20 cellular contexts compared by ENCODE assay signal in genomic region chr16:58474296-58474695, GRCh38. TPM values are rescaled to one million over a fixed set of nuclear protein-coding genes. Genes with fewer than 3 reads are reported as not detected.
DNase-seq lines count a peak whose midpoint lies in the region; ATAC-seq, FAIRE-seq and TF ChIP-seq lines count a peak whose summit lies in the region.
"Had no signal": no experiment of that assay in that cellular context is flagged by ENCODE, and none has a peak within 500 bp of the region (broad histone marks: within the 10 kb centered on the region; RNA-seq: fewer than 3 reads in every experiment).

No MANE protein-coding gene starts in this region.

- 59 to 73% (median 70%) methylated on average over 10 of the region's 10 CpGs for WGBS in psoas muscle, 3 donors
- no CpG with 5 or more reads among the region's 10 CpGs for WGBS in trophoblast cell (ENCODE audit: extremely low coverage, insufficient coverage, insufficient read length)

- H3K9me3 ChIP-seq in HEK293 (ENCODE audit: control insufficient read depth, insufficient read depth, low read depth, low read length), result no peaks in the 10 kb centered on the region
- no peaks in the 10 kb centered on the region for H3K9me3 ChIP-seq in OCI-LY7 (ENCODE audit: low read length)
- no peaks in the 10 kb centered on the region for H3K9me3 ChIP-seq in kidney (ENCODE audit: control insufficient read depth in 1 of 2, low read length in 2 of 2)
- no peaks in the 10 kb centered on the region for H3K9me3 ChIP-seq in psoas muscle
- H3K9me3 ChIP-seq in trophoblast cell (ENCODE audit: insufficient read depth, low read depth, low read length), result no peaks in the 10 kb centered on the region
- H3K9me3 ChIP-seq: HAP-1, Peyer's patch had no signal

- H3K27ac ChIP-seq in HEK293 (ENCODE audit: extremely low read depth, low read depth, low read length) (no peak overlapping the region), OCI-LY7 (ENCODE audit: low read depth, low read length, poor library complexity, severe bottlenecking) (peak overlapping the region; percentile 13), kidney (ENCODE audit: low read depth in 2 of 2, low read length in 2 of 2) (no peak overlapping the region), psoas muscle (peak overlapping the region; percentile 41), trophoblast cell (ENCODE audit: low read depth, low read length) (no peak overlapping the region)
- H3K27ac ChIP-seq: Peyer's patch had no signal

- intact Hi-C loops in OCI-LY7 (cut with micrococcal nuclease; ENCODE audit: unreplicated experiment) (loop anchor here (5.0 kb wide), 1 partner anchor 57 kb away; no protein-coding TSS in a partner anchor), kidney (cut with DNase I) (no loop called here), psoas muscle (cut with DNase I) (no loop called here)

- DNase-seq in OCI-LY7 (ENCODE audit: low spot score) (peak; percentile 74), kidney (peak; percentile 32), psoas muscle (no peak), GM13977 (ENCODE audit: low spot score) (no peak), trophoblast cell (no peak), SKM-1 treated with dmso at 0.1 percent for 144 hours (lab: John Stamatoyannopoulos, UW; ENCODE audit: unreplicated experiment) (no peak)
- DNase-seq: ACHN, AML-193, COR-L47, IMR-90, Karpas-422, MG63, NCI-H1092, NCI-H146, NCI-H2081 treated with DMSO at 0.1 percent for 48 hours, NCI-H510A, Peyer's patch, SHP77 had no signal

- H3K4me2 ChIP-seq in OCI-LY7 (ENCODE audit: low read length) (peak overlapping the region; percentile 33), trophoblast cell (ENCODE audit: low read length) (no peak overlapping the region)

- H2AFZ ChIP-seq in OCI-LY7 (ENCODE audit: low read length), result peak overlapping the region; percentile 63; the same call in 1 of the 2 replicates
- no peak overlapping the region for H2AFZ ChIP-seq in trophoblast cell (ENCODE audit: insufficient read depth, low read length, poor library complexity)

- no peak for TF ChIP-seq CTCF in HEK293 (tag by site-specific recombination; IDR thresholded peaks at IDR 0.05)
- TF ChIP-seq CTCF in OCI-LY7 (conservative IDR thresholded peaks at IDR 0.05; ENCODE audit: low read length), result no peak
- no peak for TF ChIP-seq CTCF in kidney (IDR thresholded peaks at IDR 0.05; ENCODE audit: borderline replicate concordance, extremely low read depth, insufficient read depth)
- TF ChIP-seq CTCF in psoas muscle (IDR thresholded peaks at IDR 0.05), result no peak
- TF ChIP-seq CTCF in GM13977 (IDR thresholded peaks at IDR 0.05; ENCODE audit: extremely low read depth, insufficient read depth, missing control alignments), result no peak

- no peaks in the 10 kb centered on the region for H4K20me1 ChIP-seq in OCI-LY7 (ENCODE audit: insufficient read depth, low read length)

- CTCF ChIA-PET in HEK293 (lab: Yijun Ruan, JAX), result interaction anchor here (1.0 to 1.2 kb wide), 2 partner anchors 13 to 138 kb away, joined by 5 to 6 read pairs; no protein-coding TSS in a partner anchor
- CTCF ChIA-PET in OCI-LY7 (lab: Charles Lee; ENCODE audit: unreplicated experiment), result interaction anchor here (0.9 kb wide), 1 partner anchor 30 kb away, joined by 3 read pairs; no protein-coding TSS in a partner anchor

- H2AK5ac ChIP-seq in trophoblast cell (ENCODE audit: low read length), result no peak overlapping the region

- no TSS peak for BruUV-seq in OCI-LY7 (replicated peaks; lab: Mats Ljungman, UMichigan)

- no peak overlapping the region for H4K8ac ChIP-seq in trophoblast cell (ENCODE audit: low read depth, low read length)

- no peaks in the 10 kb centered on the region for H3K79me1 ChIP-seq in trophoblast cell (ENCODE audit: low read length)

- H3K9me2 ChIP-seq in OCI-LY7 (ENCODE audit: insufficient read depth, low read length), result no peaks in the 10 kb centered on the region

- ATAC-seq in psoas muscle, result no peak

- no peak overlapping the region for H3K18ac ChIP-seq in trophoblast cell (ENCODE audit: low read length)

- H2BK5ac ChIP-seq in trophoblast cell (ENCODE audit: low read depth, low read length, poor library complexity), result no peak overlapping the region

- no peaks in the 10 kb centered on the region for H3K79me2 ChIP-seq in OCI-LY7 (ENCODE audit: insufficient read depth, low read depth, low read length)
- H3K79me2 ChIP-seq in trophoblast cell (ENCODE audit: control insufficient read depth, insufficient read depth, low read length, poor library complexity), result no peaks in the 10 kb centered on the region

- H2BK12ac ChIP-seq in trophoblast cell (ENCODE audit: low read length), result no peak overlapping the region

- in situ Hi-C loops in GM13977 (cut with MboI; ENCODE audit: low pct_unique_long_range_greater_than_20kb, low sequenced_read_pairs, unreplicated experiment), result no loop called here

- H3K4me1 ChIP-seq in HEK293 (ENCODE audit: control insufficient read depth, insufficient read depth, low read length) (no peaks in the 10 kb centered on the region), OCI-LY7 (ENCODE audit: insufficient read depth, low read length, poor library complexity, severe bottlenecking) (peaks cover 40% of the 10 kb centered on the region), kidney (ENCODE audit: control insufficient read depth in 1 of 2, insufficient read depth in 1 of 2, low read depth in 1 of 2, low read length in 2 of 2) (no peaks in the 10 kb centered on the region), psoas muscle (no peaks in the 10 kb centered on the region), trophoblast cell (ENCODE audit: control insufficient read depth in 1 of 2, insufficient read depth in 2 of 2, low read length in 2 of 2) (no peaks in the 10 kb centered on the region)
- H3K4me1 ChIP-seq: HAP-1, Peyer's patch had no signal

- H3K14ac ChIP-seq in trophoblast cell (ENCODE audit: low read length), result no peak overlapping the region

- no peak overlapping the region for H3K4me3 ChIP-seq in HEK293 (ENCODE audit: low read depth, low read length)
- no peak overlapping the region for H3K4me3 ChIP-seq in OCI-LY7 (ENCODE audit: low read depth, low read length, poor library complexity, severe bottlenecking)
- H3K4me3 ChIP-seq in kidney (ENCODE audit: low read length in 2 of 2), result no peak overlapping the region
- H3K4me3 ChIP-seq in psoas muscle, result no peak overlapping the region
- H3K4me3 ChIP-seq in trophoblast cell (ENCODE audit: low read depth, low read length), result no peak overlapping the region
- H3K4me3 ChIP-seq: HAP-1, MG63, Peyer's patch had no signal

- peaks cover 0 to 3% (median 3%) of the 10 kb centered on the region in 3 donors for H3K27me3 ChIP-seq in psoas muscle (ENCODE audit: insufficient read depth in 3 of 3, low read length in 2 of 3)
- no peaks in the 10 kb centered on the region for H3K27me3 ChIP-seq in trophoblast cell (ENCODE audit: insufficient read depth, low read length)
- H3K27me3 ChIP-seq: Peyer's patch had no signal

- H2BK120ac ChIP-seq in trophoblast cell (ENCODE audit: insufficient read depth, low read length, poor library complexity), result no peak overlapping the region

- POLR2A ChIA-PET in HEK293 (lab: Yijun Ruan, JAX) (no interaction called here), OCI-LY7 (lab: Charles Lee) (interaction anchor here (0.6 to 1.4 kb wide), 3 partner anchors 35 to 149 kb away, joined by 4 to 6 read pairs (median 6); no protein-coding TSS in a partner anchor)

- H3K4ac ChIP-seq in trophoblast cell (ENCODE audit: low read depth, low read length), result no peak overlapping the region

- no peak for FAIRE-seq in kidney (lab: Jason Lieb, UNC)

- H3K9ac ChIP-seq in kidney (ENCODE audit: low read length in 2 of 2), result no peak overlapping the region
- no peak overlapping the region for H3K9ac ChIP-seq in trophoblast cell (ENCODE audit: low read length)

- no peak overlapping the region for H4K12ac ChIP-seq in trophoblast cell (ENCODE audit: low read depth, low read length)

- H3K36me3 ChIP-seq in HEK293 (ENCODE audit: control insufficient read depth in 2 of 2, insufficient read depth in 1 of 2, low read length in 2 of 2) (no peaks in the 10 kb centered on the region), OCI-LY7 (ENCODE audit: insufficient read depth, low read length) (no peaks in the 10 kb centered on the region), kidney (ENCODE audit: control insufficient read depth in 1 of 2, insufficient read depth in 2 of 2, low read length in 2 of 2) (no peaks in the 10 kb centered on the region), psoas muscle (ENCODE audit: insufficient read depth in 1 of 2, low read depth in 1 of 2) (no peaks in the 10 kb centered on the region), trophoblast cell (ENCODE audit: control insufficient read depth in 1 of 2, insufficient read depth in 2 of 2, low read length in 2 of 2) (no peaks in the 10 kb centered on the region)
- H3K36me3 ChIP-seq: HAP-1, MG63, Peyer's patch had no signal

- H4K91ac ChIP-seq in trophoblast cell (ENCODE audit: low read depth, low read length), result no peak overlapping the region

- H3K23ac ChIP-seq in trophoblast cell (ENCODE audit: low read length), result no peak overlapping the region

TF ChIP-seq in HEK293, 187 proteins besides CTCF, POLR2A, EP300 and RAD21:
- 0 out of 2 replicates have a peak, but pooled peaks have one; percentile 18 for TF ChIP-seq ZIC2 (tag by site-specific recombination; IDR thresholded peaks at IDR 0.05)
- no peak for TF ChIP-seq ZNF843 (tag by site-specific recombination; IDR thresholded peaks at IDR 0.05)

RNA-seq across cellular contexts. Expression of gene NDRG4, which starts 25.6 kb away (rescaled TPM):
- total RNA-seq in OCI-LY7 (2014; rRNA removed; shearing (Covaris generic)), result 2.9 and 8.8 TPM in 2 replicates
- total RNA-seq in OCI-LY7 (2022) (9.5 and 10.9 TPM in 2 replicates), kidney (5.7 TPM), psoas muscle (1 to 10 TPM; 1.7 to 6.3 (median 3.8) TPM)
- polyA plus RNA-seq in kidney (ENCODE audit: insufficient read depth, low read depth, low replicate concordance) (1.7 TPM), psoas muscle (10 to 100 TPM in 1 of 3 donors, 1 to 10 TPM in 2; 1.8 to 12.3 (median 2.0) TPM)
- polyA plus RNA-seq in trophoblast cell (2013), result 7.0 and 7.3 TPM in 2 replicates

RNA-seq across cellular contexts. Expression of gene SETD6, which starts 41.0 kb away (rescaled TPM):
- total RNA-seq in OCI-LY7 (2014; rRNA removed; shearing (Covaris generic)), result 13.5 and 19.6 TPM in 2 replicates
- total RNA-seq in OCI-LY7 (2022) (33.1 and 33.6 TPM in 2 replicates), kidney (25.0 TPM), psoas muscle (10 to 100 TPM; 11.1 to 25.0 (median 18.4) TPM)
- polyA plus RNA-seq in kidney (ENCODE audit: insufficient read depth, low read depth, low replicate concordance) (13.7 TPM), psoas muscle (10 to 100 TPM; 21.0 to 35.5 (median 23.6) TPM)
- 8.3 and 8.4 TPM in 2 replicates for polyA plus RNA-seq in trophoblast cell (2013)

Comparison
In these comparisons a context has a peak if more than half of its experiments do, and no peak if none do; other contexts are left out.
1. H3K27ac ChIP-seq: peak in OCI-LY7 (single experiment) and psoas muscle (single experiment); none in HEK293 (single experiment), kidney (0 of 2) and trophoblast cell (single experiment).
2. DNase-seq: peak in OCI-LY7 (single experiment) and kidney (single experiment); none in psoas muscle (0 of 2), GM13977 (single experiment), trophoblast cell (0 of 2) and SKM-1 treated with dmso at 0.1 percent for 144 hours (single experiment).